17 cellular contexts compared by ENCODE assay signal in genomic region chr11:1198766-1199688, GRCh38. TPM values are rescaled to one million over a fixed set of nuclear protein-coding genes. Genes with fewer than 3 reads are reported as not detected.
DNase-seq lines count a peak whose midpoint lies in the region; TF ChIP-seq lines count a peak whose summit lies in the region.
"Had no signal": no experiment of that assay in that cellular context is flagged by ENCODE, and none has a peak within 500 bp of the region (broad histone marks: within the 10 kb centered on the region; RNA-seq: fewer than 3 reads in every experiment).

No MANE protein-coding gene starts in this region.

- H3K27ac Mint-ChIP-seq in activated naive CD4-positive, alpha-beta T cell treated with anti-CD3 and anti-CD28 coated beads, Interleukin-2, amount 10 ng/mL, durations not matched to agents 7 days and 5 days: no peak overlapping the region
- H3K27ac Mint-ChIP-seq in nephron progenitor cell: no peak overlapping the region
- H3K27ac Mint-ChIP-seq: activated naive CD4-positive, alpha-beta T cell treated with anti-CD3 and anti-CD28 coated beads, Interleukin-2, amount 50 U/mL, for 24 hours had no signal

- H3K4me3 ChIP-seq in tibial artery: no peak overlapping the region
- H3K4me3 ChIP-seq: BLaER1, GM12878, MG63 had no signal

- peak; percentile 17 for DNase-seq in activated naive CD4-positive, alpha-beta T cell treated with anti-CD3 and anti-CD28 coated beads, Interleukin-2, amount 10 ng/mL, durations not matched to agents 7 days and 5 days
- no peak for DNase-seq in activated naive CD4-positive, alpha-beta T cell (lab: John Stamatoyannopoulos, UW)
- DNase-seq in NCI-H1105 treated with DMSO at 0.1 percent for 48 hours (lab: John Stamatoyannopoulos, UW) (peak; percentile 78), islet precursor cell (peak; percentile 52), tibial artery (peak; percentile 10 to 53), nephron progenitor cell (no peak), cerebellum (ENCODE audit: low spot score) (no peak), NCI-H2171 (lab: John Stamatoyannopoulos, UW) (no peak)
- DNase-seq: MG63; NCI-H526 treated with DMSO at 0.1 percent for 48 hours; stimulated activated CD4-positive, alpha-beta T cell treated with anti-CD3 and anti-CD28 coated beads, Interleukin-4, amount 100 ng/mL, for 24 hours had no signal

- H3K27me3 Mint-ChIP-seq in activated naive CD4-positive, alpha-beta T cell treated with anti-CD3 and anti-CD28 coated beads, Interleukin-2, amount 10 ng/mL, durations not matched to agents 7 days and 5 days: no peaks in the 10 kb centered on the region
- H3K27me3 Mint-ChIP-seq in nephron progenitor cell (ENCODE audit: low read depth, poor library complexity): no peaks in the 10 kb centered on the region
- H3K27me3 Mint-ChIP-seq: activated naive CD4-positive, alpha-beta T cell treated with anti-CD3 and anti-CD28 coated beads, Interleukin-2, amount 50 U/mL, for 24 hours had no signal

- peaks cover 0 to 85% of the 10 kb centered on the region in 2 donors for H3K27me3 ChIP-seq in tibial artery

- no peak overlapping the region for H3K27ac ChIP-seq in tibial artery
- H3K27ac ChIP-seq: BLaER1, foreskin keratinocyte had no signal

- CTCF ChIA-PET in activated naive CD4-positive, alpha-beta T cell treated with anti-CD3 and anti-CD28 coated beads, Interleukin-2, amount 10 ng/mL, durations not matched to agents 7 days and 5 days (lab: Charles Lee): interaction anchor here (1.6 kb wide), 1 partner anchor 376 kb away, joined by 7 read pairs; no protein-coding TSS in a partner anchor

- no peaks in the 10 kb centered on the region for H3K4me1 Mint-ChIP-seq in activated naive CD4-positive, alpha-beta T cell treated with anti-CD3 and anti-CD28 coated beads, Interleukin-2, amount 10 ng/mL, durations not matched to agents 7 days and 5 days
- H3K4me1 Mint-ChIP-seq in nephron progenitor cell: no peaks in the 10 kb centered on the region
- H3K4me1 Mint-ChIP-seq: activated naive CD4-positive, alpha-beta T cell treated with anti-CD3 and anti-CD28 coated beads, Interleukin-2, amount 50 U/mL, for 24 hours had no signal

- no peaks in the 10 kb centered on the region for H3K36me3 ChIP-seq in tibial artery
- H3K36me3 ChIP-seq: BLaER1, MG63 had no signal

- no peaks in the 10 kb centered on the region for H3K9me3 ChIP-seq in tibial artery
- H3K9me3 ChIP-seq: MG63 had no signal

- TF ChIP-seq CTCF in tibial artery (IDR thresholded peaks at IDR 0.05) (no peak), nephron progenitor cell (IDR thresholded peaks at IDR 0.05) (no peak)

- H3K4me3 Mint-ChIP-seq in activated naive CD4-positive, alpha-beta T cell treated with anti-CD3 and anti-CD28 coated beads, Interleukin-2, amount 10 ng/mL, durations not matched to agents 7 days and 5 days: no peak overlapping the region
- no peak overlapping the region for H3K4me3 Mint-ChIP-seq in nephron progenitor cell
- H3K4me3 Mint-ChIP-seq: activated naive CD4-positive, alpha-beta T cell treated with anti-CD3 and anti-CD28 coated beads, Interleukin-2, amount 50 U/mL, for 24 hours had no signal

- intact Hi-C loops in tibial artery (cut with DNase I; ENCODE audit: low total_unique reads): no loop called here

- no peaks in the 10 kb centered on the region for H3K36me3 Mint-ChIP-seq in activated naive CD4-positive, alpha-beta T cell treated with anti-CD3 and anti-CD28 coated beads, Interleukin-2, amount 10 ng/mL, durations not matched to agents 7 days and 5 days
- H3K36me3 Mint-ChIP-seq in nephron progenitor cell (ENCODE audit: low read depth): no peaks in the 10 kb centered on the region
- H3K36me3 Mint-ChIP-seq: activated naive CD4-positive, alpha-beta T cell treated with anti-CD3 and anti-CD28 coated beads, Interleukin-2, amount 50 U/mL, for 24 hours had no signal

- peaks cover 0 to 19% (median 3%) of the 10 kb centered on the region in 4 donors for H3K4me1 ChIP-seq in tibial artery
- H3K4me1 ChIP-seq: BLaER1, foreskin keratinocyte had no signal

- H3K9me3 Mint-ChIP-seq in activated naive CD4-positive, alpha-beta T cell treated with anti-CD3 and anti-CD28 coated beads, Interleukin-2, amount 10 ng/mL, durations not matched to agents 7 days and 5 days: no peaks in the 10 kb centered on the region
- H3K9me3 Mint-ChIP-seq in nephron progenitor cell: no peaks in the 10 kb centered on the region
- H3K9me3 Mint-ChIP-seq: activated naive CD4-positive, alpha-beta T cell treated with anti-CD3 and anti-CD28 coated beads, Interleukin-2, amount 50 U/mL, for 24 hours had no signal

RNA-seq across cellular contexts. Expression of gene MUC5B, which starts 23.8 kb away (rescaled TPM):
- total RNA-seq in cerebellum: 0.18 TPM
- total RNA-seq: bronchial epithelial cell, Daoy, foreskin keratinocyte had no signal

RNA-seq across cellular contexts. Expression of gene MUC5AC, which starts 41.3 kb away (rescaled TPM):
- total RNA-seq in cerebellum: under 0.01 TPM
- total RNA-seq: Daoy, foreskin keratinocyte, GM12878 had no signal

Comparison
In these comparisons a context has a peak if more than half of its experiments do, and no peak if none do; other contexts are left out.
1. DNase-seq: peak in activated naive CD4-positive, alpha-beta T cell treated with anti-CD3 and anti-CD28 coated beads, Interleukin-2, amount 10 ng/mL, durations not matched to agents 7 days and 5 days (single experiment), NCI-H1105 treated with DMSO at 0.1 percent for 48 hours (single experiment), islet precursor cell (single experiment) and tibial artery (2 of 2); none in activated naive CD4-positive, alpha-beta T cell (0 of 4), nephron progenitor cell (single experiment), cerebellum (single experiment) and NCI-H2171 (single experiment).